9 cellular contexts compared by ENCODE assay signal in the genomic region with DNA sequence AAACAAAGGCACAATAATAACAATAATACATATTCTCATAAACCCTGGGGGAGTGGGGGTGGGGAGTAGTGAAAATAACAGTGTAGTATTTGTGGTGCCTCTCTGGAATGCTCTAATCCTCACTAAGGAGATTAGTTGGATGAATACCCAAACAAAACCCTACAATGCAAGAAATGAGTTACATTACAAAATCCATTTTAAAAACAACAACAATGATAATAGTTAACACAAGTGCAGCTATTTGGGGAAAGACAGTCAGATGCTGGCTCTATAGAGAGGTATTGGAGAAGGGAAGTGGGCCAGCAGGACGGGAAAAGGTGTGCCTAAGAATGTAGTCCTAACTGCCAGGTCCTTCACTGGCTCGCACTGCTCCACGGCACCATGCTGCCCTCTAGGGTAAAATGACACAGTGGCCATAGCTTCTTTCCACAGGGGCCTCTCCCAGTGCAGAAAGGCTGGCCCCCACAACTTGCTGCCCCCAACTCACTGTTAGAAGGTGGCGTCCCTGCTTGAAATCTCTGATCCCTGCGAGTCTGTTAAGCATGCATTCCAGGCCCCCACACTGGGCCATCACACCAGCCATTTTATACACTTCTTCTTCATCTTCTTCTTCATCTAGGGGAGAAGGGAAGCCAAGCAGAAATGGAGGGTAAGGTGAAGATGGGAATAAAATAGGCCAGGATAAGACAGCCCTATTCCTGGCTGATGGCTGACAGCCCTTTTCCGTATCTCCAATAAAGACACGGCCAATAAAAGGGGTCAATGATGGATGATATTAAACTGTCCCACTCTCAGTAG.
DNase-seq lines count a peak whose midpoint lies in the region; ATAC-seq and TF ChIP-seq lines count a peak whose summit lies in the region.
"Had no signal": no experiment of that assay in that cellular context is flagged by ENCODE, and none has a peak within 500 bp of the region (broad histone marks: within the 10 kb centered on the region; RNA-seq: fewer than 3 reads in every experiment).

No MANE protein-coding gene starts in this region.

- ATAC-seq in left lung, result peak; percentile 96

- H3K36me3 ChIP-seq in brain microvascular endothelial cell (replicated peaks) (peaks cover 95% of the 10 kb centered on the region), left lung (peaks cover 5 to 100% of the 10 kb centered on the region in 2 donors)

- H3K27ac ChIP-seq in brain microvascular endothelial cell (no peak overlapping the region), left lung (no peak overlapping the region)

- H3K4me1 ChIP-seq in left lung, result no peaks in the 10 kb centered on the region

- in situ Hi-C loops in brain microvascular endothelial cell (cut with HindIII; ENCODE audit: low pct_ligation_motif_present, low sequenced_read_pairs), result no loop called here

- H3K4me3 ChIP-seq in AG09309 (ENCODE audit: control insufficient read depth, low read depth, low read length), result no peak overlapping the region
- H3K4me3 ChIP-seq in HFF-Myc (replicated peaks; ENCODE audit: low read depth, low read length), result no peak overlapping the region
- no peak overlapping the region for H3K4me3 ChIP-seq in brain microvascular endothelial cell (ENCODE audit: low read depth, low read length)
- no peak overlapping the region for H3K4me3 ChIP-seq in left lung
- H3K4me3 ChIP-seq: skin epidermis had no signal

- H3K9me3 ChIP-seq in left lung, result no peaks in the 10 kb centered on the region

- intact Hi-C loops in left lung (cut with DNase I), result no loop called here

- DNase-seq in AG09309 (ENCODE audit: low read depth) (no peak), HFF-Myc (ENCODE audit: extremely low read depth, low read depth) (no peak), brain microvascular endothelial cell (no peak), left lung (no peak), AML-193 (lab: John Stamatoyannopoulos, UW) (no peak), dedifferentiated amniotic fluid mesenchymal stem cell (ENCODE audit: extremely low spot score) (no peak), HK-2 (ENCODE audit: unreplicated experiment) (no peak)
- DNase-seq in activated CD4-positive, CD25-positive, alpha-beta regulatory T cell treated with anti-CD3 and anti-CD28 coated beads, Interleukin-2, amount 50 U/mL, for 72 hours, result no peak

- H3K27me3 ChIP-seq in brain microvascular endothelial cell (replicated peaks), result no peaks in the 10 kb centered on the region
- no peaks in the 10 kb centered on the region for H3K27me3 ChIP-seq in left lung

- TF ChIP-seq CTCF in AG09309 (IDR thresholded peaks at IDR 0.05; ENCODE audit: control insufficient read depth, insufficient read depth, low read depth, low read length, missing control alignments), result peak; percentile 35
- TF ChIP-seq CTCF in HFF-Myc (IDR thresholded peaks at IDR 0.05; ENCODE audit: low read depth, low read length, missing control alignments), result peak; percentile 22
- TF ChIP-seq CTCF in brain microvascular endothelial cell (IDR thresholded peaks at IDR 0.05; ENCODE audit: low read depth, low read length, missing control alignments), result peak; percentile 61
- TF ChIP-seq CTCF in left lung (IDR thresholded peaks at IDR 0.05), result peak; percentile 37 to 39
